Comparison of ENCODE assay signal across 9 cellular contexts in genomic region chr17:78838574-78839005, GRCh38. TPM values are rescaled to one million over a fixed set of nuclear protein-coding genes. Genes with fewer than 3 reads are reported as not detected.
DNase-seq lines count a peak whose midpoint lies in the region; ATAC-seq, FAIRE-seq and TF ChIP-seq lines count a peak whose summit lies in the region.
"Had no signal": no experiment of that assay in that cellular context is flagged by ENCODE, and none has a peak within 500 bp of the region (broad histone marks: within the 10 kb centered on the region; RNA-seq: fewer than 3 reads in every experiment).

No MANE protein-coding gene starts in this region.

- H3K27me3 Mint-ChIP-seq in GM23338 (ENCODE audit: insufficient read depth, low read depth, poor library complexity), result peaks cover 9% of the 10 kb centered on the region

- H3K9me3 ChIP-seq in effector memory CD4-positive, alpha-beta T cell (ENCODE audit: control insufficient read depth, low read length), result no peaks in the 10 kb centered on the region
- H3K9me3 ChIP-seq in trophoblast cell (ENCODE audit: insufficient read depth, low read depth, low read length) (no peaks in the 10 kb centered on the region), tibial nerve (no peaks in the 10 kb centered on the region)
- H3K9me3 ChIP-seq: Peyer's patch had no signal

- peak overlapping the region; percentile 93 for H3K4me3 Mint-ChIP-seq in GM23338

- H3K79me2 ChIP-seq in GM23338 (replicated peaks; ENCODE audit: insufficient read depth), result peaks cover 50% of the 10 kb centered on the region
- H3K79me2 ChIP-seq in trophoblast cell (ENCODE audit: control insufficient read depth, insufficient read depth, low read length, poor library complexity), result peaks cover 10% of the 10 kb centered on the region

- FAIRE-seq in frontal cortex (lab: Jason Lieb, UNC), result no peak

- peak overlapping the region; percentile 57 for H3K4ac ChIP-seq in trophoblast cell (ENCODE audit: low read depth, low read length)

- no peaks in the 10 kb centered on the region; the same call in 2 of the 3 replicates for H3K9me3 Mint-ChIP-seq in GM23338

- H3K23ac ChIP-seq in trophoblast cell (ENCODE audit: low read length), result no peak overlapping the region

- no peak overlapping the region for H3K18ac ChIP-seq in trophoblast cell (ENCODE audit: low read length)

- H3K36me3 ChIP-seq in GM23338 (ENCODE audit: insufficient read depth) (peaks cover 44% of the 10 kb centered on the region), trophoblast cell (ENCODE audit: control insufficient read depth in 1 of 2, insufficient read depth in 2 of 2, low read length in 2 of 2) (peaks cover 32 to 33% of the 10 kb centered on the region in 2 experiments), tibial nerve (peaks cover 5 to 45% (median 19%) of the 10 kb centered on the region in 3 donors)
- H3K36me3 ChIP-seq in effector memory CD4-positive, alpha-beta T cell (ENCODE audit: control insufficient read depth, insufficient read depth, low read length), result peaks cover 44% of the 10 kb centered on the region

- no peak overlapping the region for H3K9ac ChIP-seq in trophoblast cell (ENCODE audit: low read length)

- peaks cover 43% of the 10 kb centered on the region for H3K36me3 Mint-ChIP-seq in GM23338 (ENCODE audit: low read depth)

- no peaks in the 10 kb centered on the region for H3K9me2 ChIP-seq in GM23338 (ENCODE audit: insufficient read depth)

- no peak overlapping the region for H2AFZ ChIP-seq in GM23338
- H2AFZ ChIP-seq in trophoblast cell (ENCODE audit: insufficient read depth, low read length, poor library complexity), result no peak overlapping the region

- no peak for TF ChIP-seq POLR2A in tibial nerve (IDR thresholded peaks at IDR 0.05)

- no peak overlapping the region for H4K8ac ChIP-seq in trophoblast cell (ENCODE audit: low read depth, low read length)

- H2BK120ac ChIP-seq in trophoblast cell (ENCODE audit: insufficient read depth, low read length, poor library complexity), result no peak overlapping the region

- TF ChIP-seq CTCF in GM23338 (conservative IDR thresholded peaks at IDR 0.05; ENCODE audit: low read depth in 2 of 2) (no peak), tibial nerve (IDR thresholded peaks at IDR 0.05) (no peak)

- no peak overlapping the region for H3K27ac Mint-ChIP-seq in GM23338

- H3K4me1 ChIP-seq in GM23338 (ENCODE audit: insufficient read depth), result peaks cover 13% of the 10 kb centered on the region
- peaks cover 18% of the 10 kb centered on the region for H3K4me1 ChIP-seq in effector memory CD4-positive, alpha-beta T cell (ENCODE audit: control insufficient read depth, insufficient read depth, low read length, poor library complexity, severe bottlenecking)
- peaks cover 6% of the 10 kb centered on the region in 2 experiments for H3K4me1 ChIP-seq in trophoblast cell (ENCODE audit: control insufficient read depth in 1 of 2, insufficient read depth in 2 of 2, low read length in 2 of 2)
- H3K4me1 ChIP-seq in tibial nerve, result peaks cover 0 to 42% (median 13%) of the 10 kb centered on the region in 4 donors

- H2BK5ac ChIP-seq in trophoblast cell (ENCODE audit: low read depth, low read length, poor library complexity), result no peak overlapping the region

- H3K27ac ChIP-seq in GM23338 (ENCODE audit: low read depth), result no peak overlapping the region
- H3K27ac ChIP-seq in effector memory CD4-positive, alpha-beta T cell (ENCODE audit: insufficient read depth, low read length, poor library complexity, severe bottlenecking), result peak overlapping the region; percentile 97
- H3K27ac ChIP-seq in trophoblast cell (ENCODE audit: low read depth, low read length), result no peak overlapping the region
- peak overlapping the region in 1 of 4 donors; percentile 99 for H3K27ac ChIP-seq in tibial nerve

- H3K4me2 ChIP-seq in GM23338, result peak overlapping the region; percentile 96
- H3K4me2 ChIP-seq in trophoblast cell (ENCODE audit: low read length), result no peak overlapping the region

- no peak for TF ChIP-seq EP300 in tibial nerve (IDR thresholded peaks at IDR 0.05)

- no peak overlapping the region for H3K14ac ChIP-seq in trophoblast cell (ENCODE audit: low read length)

- H3K4me1 Mint-ChIP-seq in GM23338, result peaks cover 21% of the 10 kb centered on the region

- H3K4me3 ChIP-seq in GM23338, result peak overlapping the region; percentile 97
- H3K4me3 ChIP-seq in effector memory CD4-positive, alpha-beta T cell (ENCODE audit: insufficient read depth, low read depth, low read length, poor library complexity, severe bottlenecking), result peak overlapping the region; percentile 78
- no peak overlapping the region for H3K4me3 ChIP-seq in trophoblast cell (ENCODE audit: low read depth, low read length)
- peak overlapping the region in 2 of 4 donors; percentile 71 to 84 for H3K4me3 ChIP-seq in tibial nerve

- peaks cover 2% of the 10 kb centered on the region; the same call in 1 of the 2 replicates for H3F3A ChIP-seq in GM23338 (replicated peaks; ENCODE audit: low read depth)

- no peak overlapping the region for H4K12ac ChIP-seq in trophoblast cell (ENCODE audit: low read depth, low read length)

- ATAC-seq in GM23338 (no peak), GM21515 (IDR thresholded peaks at IDR 0.05; ENCODE audit: unreplicated experiment) (no peak)

- no peak overlapping the region for H2AK5ac ChIP-seq in trophoblast cell (ENCODE audit: low read length)

- H4K91ac ChIP-seq in trophoblast cell (ENCODE audit: low read depth, low read length), result no peak overlapping the region

- no peak overlapping the region for H2BK12ac ChIP-seq in trophoblast cell (ENCODE audit: low read length)

- peaks cover 36% of the 10 kb centered on the region for H4K20me1 ChIP-seq in GM23338 (replicated peaks; ENCODE audit: insufficient read depth)

- WGBS in trophoblast cell (ENCODE audit: extremely low coverage, insufficient coverage, insufficient read length), result no CpG with 5 or more reads among the region's 22 CpGs
- 87 to 92% methylated on average over 20 to 22 of the region's 22 CpGs for WGBS in tibial nerve, 2 donors

- H3K27me3 ChIP-seq in GM23338 (ENCODE audit: insufficient read depth) (no peaks in the 10 kb centered on the region), trophoblast cell (ENCODE audit: insufficient read depth, low read length) (no peaks in the 10 kb centered on the region), tibial nerve (no peaks in the 10 kb centered on the region)
- H3K27me3 ChIP-seq in effector memory CD4-positive, alpha-beta T cell (replicated peaks; ENCODE audit: control insufficient read depth, insufficient read depth, low read length, poor library complexity, severe bottlenecking), result no peaks in the 10 kb centered on the region
- H3K27me3 ChIP-seq: Peyer's patch had no signal

- DNase-seq in GM23338 (ENCODE audit: low spot score) (no peak), NCI-H510A treated with DMSO at 0.1 percent for 48 hours (lab: John Stamatoyannopoulos, UW) (peak; percentile 79), trophoblast cell (no peak), tibial nerve (ENCODE audit: low spot score in 2 of 2) (no peak), frontal cortex (ENCODE audit: low spot score in 2 of 2) (no peak), SK-N-DZ (ENCODE audit: low spot score) (no peak)
- no peak for DNase-seq in effector memory CD4-positive, alpha-beta T cell

- H3K79me1 ChIP-seq in trophoblast cell (ENCODE audit: low read length), result peaks cover 11% of the 10 kb centered on the region

TF ChIP-seq in GM23338, 12 proteins besides CTCF, POLR2A, EP300 and RAD21:
- TF ChIP-seq JUNB (IDR thresholded peaks at IDR 0.05; ENCODE audit: unreplicated experiment) (no peak), NANOG (IDR thresholded peaks at IDR 0.05; ENCODE audit: borderline replicate concordance) (no peak), EZH2phosphoT487 (IDR thresholded peaks at IDR 0.05; ENCODE audit: unreplicated experiment) (no peak)

RNA-seq across cellular contexts. Expression of gene USP36, which starts 2.0 kb away (rescaled TPM):
- 55.5 and 58.7 TPM in 2 replicates for total RNA-seq in GM23338 (2014; rRNA removed; shearing (Covaris generic))
- polyA plus RNA-seq in GM23338 (2016; fragmentation: Nextera tagmentation; extraction: Ambion mirVana), result 36.2 and 38.1 TPM in 2 replicates
- 21.5 and 22.0 TPM in 2 replicates for polyA plus RNA-seq in trophoblast cell (2013)
- total RNA-seq in tibial nerve, result 10 to 100 TPM; 50.9 to 64.9 (median 59.9) TPM
- 18.8 TPM for total RNA-seq in frontal cortex
- 29.6 and 34.0 TPM in 2 replicates for polyA plus RNA-seq in SK-N-DZ (2014; cell fraction: cytosol; rRNA removed)
- 62.2 and 84.2 TPM in 2 replicates for polyA plus RNA-seq in SK-N-DZ (2014; cell fraction: nucleus; rRNA removed)

RNA-seq across cellular contexts. Expression of gene CYTH1, which starts 56.5 kb away (rescaled TPM):
- total RNA-seq in GM23338 (2014; rRNA removed; shearing (Covaris generic)), result 14.5 and 21.2 TPM in 2 replicates
- polyA plus RNA-seq in GM23338 (2016; fragmentation: Nextera tagmentation; extraction: Ambion mirVana), result 12.2 and 13.8 TPM in 2 replicates
- polyA plus RNA-seq in trophoblast cell (2013), result 16.7 and 17.1 TPM in 2 replicates
- total RNA-seq in tibial nerve (10 to 100 TPM; 53.1 to 81.0 (median 63.8) TPM), frontal cortex (53.4 TPM)
- polyA plus RNA-seq in SK-N-DZ (2014; cell fraction: cytosol; rRNA removed), result 36.9 and 43.2 TPM in 2 replicates
- polyA plus RNA-seq in SK-N-DZ (2014; cell fraction: nucleus; rRNA removed), result 62.1 and 102 TPM in 2 replicates
